ENCODE assay signal across 1 cellular context in the genomic region with DNA sequence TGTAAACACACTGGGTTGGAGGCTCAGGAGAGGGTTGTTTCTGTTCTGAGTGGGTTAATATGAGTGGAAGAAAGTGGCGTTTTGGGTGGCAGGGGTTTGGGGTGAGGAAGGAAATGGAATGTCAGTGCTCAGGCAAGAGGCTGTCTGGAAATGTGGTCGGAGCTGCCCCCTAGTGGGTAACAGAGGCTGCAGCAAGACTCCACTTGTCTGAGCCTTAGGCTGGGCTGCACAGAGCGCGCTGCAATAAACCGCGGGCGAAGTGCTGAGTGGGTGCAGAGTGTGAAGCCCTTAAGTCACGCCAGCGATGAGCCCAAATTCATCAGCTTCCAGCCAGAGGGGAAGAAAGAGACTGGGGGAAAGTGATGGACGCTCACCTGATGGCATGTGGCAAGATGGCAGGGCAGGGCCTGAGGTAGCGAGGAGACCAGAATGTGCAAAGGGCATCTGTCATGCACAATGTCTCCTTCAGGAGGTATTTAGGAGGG.
TF ChIP-seq lines count a peak whose summit lies in the region.

No MANE protein-coding gene starts in this region.

TF ChIP-seq in GM23338, 12 proteins besides CTCF, POLR2A, EP300 and RAD21 (continued from another document):
- no peak for TF ChIP-seq STAT1 (IDR thresholded peaks at IDR 0.05; ENCODE audit: unreplicated experiment)
- no peak for TF ChIP-seq ZNF114 (CRISPR knock-in tag; IDR thresholded peaks at IDR 0.05)
- no peak for TF ChIP-seq EZH2 (IDR thresholded peaks at IDR 0.05; ENCODE audit: low read depth, unreplicated experiment)
- TF ChIP-seq NANOG (IDR thresholded peaks at IDR 0.05; ENCODE audit: borderline replicate concordance): no peak
- no peak for TF ChIP-seq ETS1 (IDR thresholded peaks at IDR 0.05)
- no peak for TF ChIP-seq POLR2AphosphoS5 (IDR thresholded peaks at IDR 0.05; ENCODE audit: low read depth)
- no peak for TF ChIP-seq EZH2phosphoT487 (IDR thresholded peaks at IDR 0.05; ENCODE audit: unreplicated experiment)
- no peak for TF ChIP-seq JUNB (IDR thresholded peaks at IDR 0.05; ENCODE audit: unreplicated experiment)
- TF ChIP-seq, protein P1, sequence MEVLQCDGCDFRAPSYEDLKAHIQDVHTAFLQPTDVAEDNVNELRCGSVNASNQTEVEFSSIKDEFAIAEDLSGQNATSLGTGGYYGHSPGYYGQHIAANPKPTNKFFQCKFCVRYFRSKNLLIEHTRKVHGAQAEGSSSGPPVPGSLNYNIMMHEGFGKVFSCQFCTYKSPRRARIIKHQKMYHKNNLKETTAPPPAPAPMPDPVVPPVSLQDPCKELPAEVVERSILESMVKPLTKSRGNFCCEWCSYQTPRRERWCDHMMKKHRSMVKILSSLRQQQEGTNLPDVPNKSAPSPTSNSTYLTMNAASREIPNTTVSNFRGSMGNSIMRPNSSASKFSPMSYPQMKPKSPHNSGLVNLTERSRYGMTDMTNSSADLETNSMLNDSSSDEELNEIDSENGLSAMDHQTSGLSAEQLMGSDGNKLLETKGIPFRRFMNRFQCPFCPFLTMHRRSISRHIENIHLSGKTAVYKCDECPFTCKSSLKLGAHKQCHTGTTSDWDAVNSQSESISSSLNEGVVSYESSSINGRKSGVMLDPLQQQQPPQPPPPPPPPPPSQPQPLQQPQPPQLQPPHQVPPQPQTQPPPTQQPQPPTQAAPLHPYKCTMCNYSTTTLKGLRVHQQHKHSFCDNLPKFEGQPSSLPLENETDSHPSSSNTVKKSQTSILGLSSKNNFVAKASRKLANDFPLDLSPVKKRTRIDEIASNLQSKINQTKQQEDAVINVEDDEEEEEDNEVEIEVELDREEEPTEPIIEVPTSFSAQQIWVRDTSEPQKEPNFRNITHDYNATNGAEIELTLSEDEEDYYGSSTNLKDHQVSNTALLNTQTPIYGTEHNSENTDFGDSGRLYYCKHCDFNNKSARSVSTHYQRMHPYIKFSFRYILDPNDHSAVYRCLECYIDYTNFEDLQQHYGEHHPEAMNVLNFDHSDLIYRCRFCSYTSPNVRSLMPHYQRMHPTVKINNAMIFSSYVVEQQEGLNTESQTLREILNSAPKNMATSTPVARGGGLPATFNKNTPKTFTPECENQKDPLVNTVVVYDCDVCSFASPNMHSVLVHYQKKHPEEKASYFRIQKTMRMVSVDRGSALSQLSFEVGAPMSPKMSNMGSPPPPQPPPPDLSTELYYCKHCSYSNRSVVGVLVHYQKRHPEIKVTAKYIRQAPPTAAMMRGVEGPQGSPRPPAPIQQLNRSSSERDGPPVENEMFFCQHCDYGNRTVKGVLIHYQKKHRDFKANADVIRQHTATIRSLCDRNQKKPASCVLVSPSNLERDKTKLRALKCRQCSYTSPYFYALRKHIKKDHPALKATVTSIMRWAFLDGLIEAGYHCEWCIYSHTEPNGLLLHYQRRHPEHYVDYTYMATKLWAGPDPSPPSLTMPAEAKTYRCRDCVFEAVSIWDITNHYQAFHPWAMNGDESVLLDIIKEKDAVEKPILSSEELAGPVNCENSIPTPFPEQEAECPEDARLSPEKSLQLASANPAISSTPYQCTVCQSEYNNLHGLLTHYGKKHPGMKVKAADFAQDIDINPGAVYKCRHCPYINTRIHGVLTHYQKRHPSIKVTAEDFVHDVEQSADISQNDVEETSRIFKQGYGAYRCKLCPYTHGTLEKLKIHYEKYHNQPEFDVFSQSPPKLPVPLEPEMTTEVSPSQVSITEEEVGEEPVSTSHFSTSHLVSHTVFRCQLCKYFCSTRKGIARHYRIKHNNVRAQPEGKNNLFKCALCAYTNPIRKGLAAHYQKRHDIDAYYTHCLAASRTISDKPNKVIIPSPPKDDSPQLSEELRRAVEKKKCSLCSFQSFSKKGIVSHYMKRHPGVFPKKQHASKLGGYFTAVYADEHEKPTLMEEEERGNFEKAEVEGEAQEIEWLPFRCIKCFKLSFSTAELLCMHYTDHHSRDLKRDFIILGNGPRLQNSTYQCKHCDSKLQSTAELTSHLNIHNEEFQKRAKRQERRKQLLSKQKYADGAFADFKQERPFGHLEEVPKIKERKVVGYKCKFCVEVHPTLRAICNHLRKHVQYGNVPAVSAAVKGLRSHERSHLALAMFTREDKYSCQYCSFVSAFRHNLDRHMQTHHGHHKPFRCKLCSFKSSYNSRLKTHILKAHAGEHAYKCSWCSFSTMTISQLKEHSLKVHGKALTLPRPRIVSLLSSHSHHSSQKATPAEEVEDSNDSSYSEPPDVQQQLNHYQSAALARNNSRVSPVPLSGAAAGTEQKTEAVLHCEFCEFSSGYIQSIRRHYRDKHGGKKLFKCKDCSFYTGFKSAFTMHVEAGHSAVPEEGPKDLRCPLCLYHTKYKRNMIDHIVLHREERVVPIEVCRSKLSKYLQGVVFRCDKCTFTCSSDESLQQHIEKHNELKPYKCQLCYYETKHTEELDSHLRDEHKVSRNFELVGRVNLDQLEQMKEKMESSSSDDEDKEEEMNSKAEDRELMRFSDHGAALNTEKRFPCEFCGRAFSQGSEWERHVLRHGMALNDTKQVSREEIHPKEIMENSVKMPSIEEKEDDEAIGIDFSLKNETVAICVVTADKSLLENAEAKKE (CRISPR knock-in tag; IDR thresholded peaks at IDR 0.05): no peak
- TF ChIP-seq CREB1 (CRISPR knock-in tag; IDR thresholded peaks at IDR 0.05; ENCODE audit: low read depth): no peak
- TF ChIP-seq ZNF331 (CRISPR knock-in tag; IDR thresholded peaks at IDR 0.05; ENCODE audit: low read depth): no peak
